In the genomic region with DNA sequence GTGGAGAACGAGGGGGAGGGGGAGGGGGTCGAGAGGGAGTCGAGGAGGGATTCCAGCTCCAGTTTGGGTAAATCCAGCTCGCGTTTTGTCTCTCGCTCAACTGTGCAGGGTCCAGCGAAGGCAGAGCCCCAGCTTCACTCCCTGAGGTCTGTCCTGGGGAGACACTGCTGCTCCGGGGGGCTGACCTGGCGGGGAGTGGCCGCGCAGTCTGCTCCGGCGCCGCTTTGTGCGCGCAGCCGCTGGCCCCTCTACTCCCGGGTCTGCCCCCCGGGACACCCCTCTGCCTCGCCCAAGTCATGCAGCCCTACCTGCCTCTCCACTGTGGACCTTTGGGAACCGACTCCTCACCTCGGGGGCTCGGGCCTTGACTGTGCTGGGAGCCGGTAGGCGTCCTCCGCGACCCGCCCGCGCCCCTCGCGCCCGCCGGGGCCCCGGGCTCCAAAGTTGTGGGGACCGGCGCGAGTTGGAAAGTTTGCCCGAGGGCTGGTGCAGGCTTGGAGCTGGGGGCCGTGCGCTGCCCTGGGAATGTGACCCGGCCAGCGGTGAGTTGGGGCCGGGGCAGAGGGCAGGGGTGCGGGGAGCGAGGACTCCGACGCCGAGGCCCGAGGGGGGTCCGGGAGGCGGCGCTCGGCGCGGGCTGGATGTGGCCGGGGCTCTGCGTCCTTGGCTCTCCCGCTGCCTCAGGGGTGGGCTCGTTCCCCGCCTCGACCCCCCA, we compare ENCODE assay signal across 8 cellular contexts. TPM values are rescaled to one million over a fixed set of nuclear protein-coding genes. Genes with fewer than 3 reads are reported as not detected.
DNase-seq lines count a peak whose midpoint lies in the region; ATAC-seq, FAIRE-seq and TF ChIP-seq lines count a peak whose summit lies in the region.

Gene TET1 (plus strand): TSS at position 137 of the 715 bp plus-strand sequence. CDS start 12,002 bp downstream, outside the sequence.

- H3K4me1 Mint-ChIP-seq in central memory CD8-positive, alpha-beta T cell, result peaks cover 23% of the 10 kb centered on the region

- H3K27ac ChIP-seq in Peyer's patch (peak within 1 kb of the TSS in 2 of 4 donors; percentile 36 to 42), kidney (ENCODE audit: low read depth in 2 of 2, low read length in 2 of 2) (no peak within 1 kb of the TSS)

- intact Hi-C loops in kidney (cut with DNase I), result no loop called here

- TF ChIP-seq CTCF in Peyer's patch (IDR thresholded peaks at IDR 0.05), result no peak
- no peak for TF ChIP-seq CTCF in kidney (IDR thresholded peaks at IDR 0.05; ENCODE audit: borderline replicate concordance, extremely low read depth, insufficient read depth)

- peak within 1 kb of the TSS; percentile 49 for H3K4me3 Mint-ChIP-seq in central memory CD8-positive, alpha-beta T cell

- ATAC-seq in HG02642 (IDR thresholded peaks at IDR 0.05; ENCODE audit: poor library complexity, unreplicated experiment) (peak; percentile 42), GM18502 (IDR thresholded peaks at IDR 0.05; ENCODE audit: poor library complexity, unreplicated experiment) (no peak)
- ATAC-seq in central memory CD8-positive, alpha-beta T cell (replicated peaks; ENCODE audit: extremely low read depth, poor library complexity, severe bottlenecking), result peak; percentile 28

- H3K4me1 ChIP-seq in Peyer's patch (peaks cover 0 to 15% (median 5%) of the 10 kb centered on the region in 4 donors), kidney (ENCODE audit: control insufficient read depth in 1 of 2, insufficient read depth in 1 of 2, low read depth in 1 of 2, low read length in 2 of 2) (peaks cover 0 to 2% of the 10 kb centered on the region in 2 donors)

- H3K9me3 ChIP-seq in Peyer's patch, result no peaks in the 10 kb centered on the region
- no peaks in the 10 kb centered on the region for H3K9me3 ChIP-seq in kidney (ENCODE audit: control insufficient read depth in 1 of 2, low read length in 2 of 2)

- H3K27me3 Mint-ChIP-seq in central memory CD8-positive, alpha-beta T cell, result peaks cover 77% of the 10 kb centered on the region

- no peaks in the 10 kb centered on the region for H3K36me3 ChIP-seq in Peyer's patch
- no peaks in the 10 kb centered on the region for H3K36me3 ChIP-seq in kidney (ENCODE audit: control insufficient read depth in 1 of 2, insufficient read depth in 2 of 2, low read length in 2 of 2)

- no peak for FAIRE-seq in kidney (lab: Jason Lieb, UNC)

- TF ChIP-seq POLR2A in Peyer's patch (IDR thresholded peaks at IDR 0.05), result peak in 1 of 2 donors; percentile 13

- peaks cover 0 to 4% of the 10 kb centered on the region in 2 donors for H3K27me3 ChIP-seq in Peyer's patch

- peak; percentile 19 for DNase-seq in COLO668 (lab: John Stamatoyannopoulos, UW; ENCODE audit: unreplicated experiment)
- DNase-seq in Peyer's patch, result peak in 2 of 3 donors; percentile 49 to 53
- DNase-seq in central memory CD8-positive, alpha-beta T cell (ENCODE audit: low spot score in 2 of 2), result no peak
- peak; percentile 73 for DNase-seq in kidney
- DNase-seq in stimulated activated CD4-positive, alpha-beta T cell treated with anti-CD3 and anti-CD28 coated beads, Interleukin-4, amount 100 ng/mL, for 1 hour, result peak; percentile 26
- no peak for DNase-seq in NCI-H2107 (lab: John Stamatoyannopoulos, UW)

- peak within 1 kb of the TSS; percentile 45 to 87 (median 60) for H3K4me3 ChIP-seq in Peyer's patch
- H3K4me3 ChIP-seq in kidney (ENCODE audit: low read length in 2 of 2), result peak within 1 kb of the TSS; percentile 71 to 80

- H3K27ac Mint-ChIP-seq in central memory CD8-positive, alpha-beta T cell (ENCODE audit: low read depth), result no peak within 1 kb of the TSS

- no peaks in the 10 kb centered on the region for H3K9me3 Mint-ChIP-seq in central memory CD8-positive, alpha-beta T cell

- peaks cover 4% of the 10 kb centered on the region for H3K36me3 Mint-ChIP-seq in central memory CD8-positive, alpha-beta T cell (ENCODE audit: insufficient read depth)

- peak within 1 kb of the TSS in 1 of 2 donors; percentile 67 for H3K9ac ChIP-seq in kidney (ENCODE audit: low read length in 2 of 2)

RNA-seq across cellular contexts. Expression of gene TET1, which starts in this region (rescaled TPM):
- total RNA-seq in Peyer's patch, result 1 to 10 TPM; 1.1 to 3.3 (median 1.4) TPM
- 2.2 TPM for total RNA-seq in kidney
- polyA plus RNA-seq in kidney (ENCODE audit: insufficient read depth, low read depth, low replicate concordance), result 0.22 TPM

Comparison
In these comparisons a context has a peak if more than half of its experiments do, and no peak if none do; other contexts are left out.
1. DNase-seq: peak in COLO668 (single experiment), Peyer's patch (2 of 3), kidney (single experiment) and stimulated activated CD4-positive, alpha-beta T cell treated with anti-CD3 and anti-CD28 coated beads, Interleukin-4, amount 100 ng/mL, for 1 hour (single experiment); none in central memory CD8-positive, alpha-beta T cell (0 of 2) and NCI-H2107 (single experiment).